Comparison of ENCODE assay signal across 1 cellular context in genomic region chr20:34873583-34874093, GRCh38.
TF ChIP-seq lines count a peak whose summit lies in the region.

No MANE protein-coding gene starts in this region.

TF ChIP-seq in endothelial cell of umbilical vein, 7 proteins besides CTCF, POLR2A, EP300 and RAD21:
- TF ChIP-seq POLR2AphosphoS5 (IDR thresholded peaks at IDR 0.05; ENCODE audit: insufficient read depth, low read depth, low read length): no peak
- TF ChIP-seq MYC (IDR thresholded peaks at IDR 0.05; ENCODE audit: low read depth, low read length): no peak
- TF ChIP-seq MAX (IDR thresholded peaks at IDR 0.05; ENCODE audit: insufficient read depth, insufficient read length): no peak
- TF ChIP-seq EZH2 (IDR thresholded peaks at IDR 0.05; ENCODE audit: borderline replicate concordance, low read depth, low read length, severe bottlenecking): no peak
- TF ChIP-seq FOS (IDR thresholded peaks at IDR 0.05; ENCODE audit: borderline replicate concordance, insufficient read depth, low read length): no peak
- no peak for TF ChIP-seq JUN (IDR thresholded peaks at IDR 0.05; ENCODE audit: borderline replicate concordance, insufficient read depth, insufficient read length, low read depth)
- no peak for TF ChIP-seq GATA2 (IDR thresholded peaks at IDR 0.05; ENCODE audit: insufficient read depth, insufficient read length, low read depth, low read length)
